In the genomic region with DNA sequence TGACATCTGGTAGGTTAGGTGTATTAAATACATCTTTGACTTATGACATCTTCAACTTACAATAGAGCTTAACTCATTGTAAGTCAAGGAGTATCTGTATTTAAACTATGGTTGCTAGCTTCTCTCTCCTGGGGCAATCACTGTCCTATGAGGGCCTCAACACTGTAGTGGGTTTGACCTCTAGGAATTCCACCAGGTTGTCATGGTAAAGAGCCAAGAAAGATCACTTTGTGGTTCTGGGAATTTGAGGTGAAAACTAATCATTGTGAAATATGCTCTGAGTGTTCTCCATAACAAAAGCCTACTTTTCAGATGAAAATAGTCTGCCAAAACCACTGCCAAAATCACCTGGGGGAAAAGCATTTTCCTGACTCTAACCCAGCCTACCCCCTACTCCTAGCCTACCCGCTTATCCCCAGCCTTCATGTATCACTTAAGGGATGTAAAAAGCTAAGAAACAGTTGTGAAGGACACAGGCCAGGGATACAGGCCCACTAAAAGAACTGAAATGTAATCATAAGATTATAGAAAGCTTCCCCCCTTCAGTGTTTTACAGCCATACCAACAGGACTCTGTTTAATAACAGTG, we compare ENCODE assay signal across 1 cellular context.
A peak's percentile ranks its signal among the peaks of the same experiment; 100 is the strongest.
TF ChIP-seq lines count a peak whose summit lies in the region.

No MANE protein-coding gene starts in this region.

TF ChIP-seq in H1, 55 proteins besides CTCF, POLR2A, EP300 and RAD21 (continued from another document):
- TF ChIP-seq EZH2 (IDR thresholded peaks at IDR 0.05; ENCODE audit: low read depth, low read length, severe bottlenecking) (no peak), E2F6 (IDR thresholded peaks at IDR 0.05) (no peak), CEBPB (IDR thresholded peaks at IDR 0.05; ENCODE audit: low read depth, low read length) (0 out of 2 replicates have a peak, but pooled peaks have one; percentile 16)
